29 cellular contexts compared by ENCODE assay signal in genomic region chr11:81059356-81059755, GRCh38.
"Had no signal": no experiment of that assay in that cellular context is flagged by ENCODE, and none has a peak within 500 bp of the region (broad histone marks: within the 10 kb centered on the region; RNA-seq: fewer than 3 reads in every experiment).

No MANE protein-coding gene starts in this region.

- H3K4me1 Mint-ChIP-seq: activated naive CD8-positive, alpha-beta T cell treated with anti-CD3 and anti-CD28 coated beads, Interleukin-2, amount 10 ng/mL, durations not matched to agents 7 days and 5 days; activated T-helper 17 cell treated with anti-CD3 and anti-CD28 coated beads, Interleukin-2, amount 50 U/mL, for 72 hours had no signal

- DNase-seq: activated CD4-positive, alpha-beta T cell treated with anti-CD3 and anti-CD28 coated beads for 4 hours; activated CD8-positive, alpha-beta T cell treated with anti-CD3 and anti-CD28 coated beads for 36 hours; activated effector memory CD4-positive, alpha-beta T cell treated with anti-CD3 and anti-CD28 coated beads, Interleukin-2, amount 50 U/mL, for 16 hours; activated naive CD4-positive, alpha-beta T cell; activated naive CD4-positive, alpha-beta T cell treated with anti-CD3 and anti-CD28 coated beads, Interleukin-2, amount 50 U/mL, for 16 hours; activated naive CD8-positive, alpha-beta T cell treated with anti-CD3 and anti-CD28 coated beads, Interleukin-2, amount 10 ng/mL, durations not matched to agents 7 days and 5 days; activated T-cell treated with anti-CD3 and anti-CD28 coated beads, Interleukin-2, amount 50 U/mL, for 1 hour; activated T-cell treated with anti-CD3 and anti-CD28 coated beads, Interleukin-2, amount 50 U/mL, for 72 hours; body of pancreas; MM.1S; MV-4-11; NCI-H1092; NCI-H1436 treated with DMSO at 0.1 percent for 48 hours; NCI-H1694 treated with DMSO at 0.1 percent for 48 hours; NCI-H2029; NCI-H510A; NCI-H526; NCI-H748 treated with DMSO at 0.1 percent for 48 hours; NK-92 treated with Interleukin-12 subunit alpha and Interleukin-12 subunit beta, amount 100 ng/mL, for 24 hours; SHP77 treated with DMSO at 0.1 percent for 48 hours; SK-N-SH had no signal

- H3K4me1 ChIP-seq: body of pancreas, breast epithelium, SJSA1 had no signal

- H3K27me3 ChIP-seq: body of pancreas, breast epithelium, SJSA1 had no signal

- ATAC-seq: activated CD4-positive, CD25-positive, alpha-beta regulatory T cell treated with anti-CD3 and anti-CD28 coated beads, Interleukin-2, amount 50 U/mL, for 24 hours; activated CD8-positive, alpha-beta T cell treated with anti-CD3 and anti-CD28 coated beads for 36 hours; activated T-cell treated with anti-CD3 and anti-CD28 coated beads, Interleukin-2, amount 50 U/mL, for 72 hours; activated T-helper 17 cell treated with anti-CD3 and anti-CD28 coated beads, Interleukin-2, amount 50 U/mL, for 72 hours; body of pancreas; Panc1 had no signal

- H3K27ac ChIP-seq: body of pancreas, breast epithelium, KMS-11, SJSA1 had no signal

- H3K4me3 ChIP-seq: body of pancreas, breast epithelium, SJSA1 had no signal

- H3K27ac Mint-ChIP-seq: activated CD8-positive, alpha-beta T cell treated with anti-CD3 and anti-CD28 coated beads for 36 hours; activated naive CD8-positive, alpha-beta T cell treated with anti-CD3 and anti-CD28 coated beads, Interleukin-2, amount 10 ng/mL, durations not matched to agents 7 days and 5 days; activated T-cell treated with anti-CD3 and anti-CD28 coated beads, Interleukin-2, amount 50 U/mL, for 72 hours; activated T-helper 17 cell treated with anti-CD3 and anti-CD28 coated beads, Interleukin-2, amount 50 U/mL, for 72 hours; T-helper 1 cell treated with Interleukin-12 subunit alpha and Interleukin-12 subunit beta and Interleukin-4 antibody, amounts not matched to agents 30 μg/mL and 1 μg/mL, for 36 hours; T-helper 2 cell treated with Interferon-gamma antibody and Interleukin-4, amounts not matched to agents 5 μg/mL and 100 μg/mL, for 36 hours had no signal

- H3K4me3 Mint-ChIP-seq: activated CD8-positive, alpha-beta T cell treated with anti-CD3 and anti-CD28 coated beads for 36 hours; activated naive CD8-positive, alpha-beta T cell treated with anti-CD3 and anti-CD28 coated beads, Interleukin-2, amount 10 ng/mL, durations not matched to agents 7 days and 5 days; activated T-cell treated with anti-CD3 and anti-CD28 coated beads, Interleukin-2, amount 50 U/mL, for 72 hours; activated T-helper 17 cell treated with anti-CD3 and anti-CD28 coated beads, Interleukin-2, amount 50 U/mL, for 72 hours; T-helper 1 cell treated with Interleukin-12 subunit alpha and Interleukin-12 subunit beta and Interleukin-4 antibody, amounts not matched to agents 30 μg/mL and 1 μg/mL, for 36 hours; T-helper 2 cell treated with Interferon-gamma antibody and Interleukin-4, amounts not matched to agents 5 μg/mL and 100 μg/mL, for 36 hours had no signal

- H3K9ac ChIP-seq: KMS-11, SK-N-SH had no signal

- H3K27me3 Mint-ChIP-seq: activated CD8-positive, alpha-beta T cell treated with anti-CD3 and anti-CD28 coated beads for 36 hours; activated naive CD8-positive, alpha-beta T cell treated with anti-CD3 and anti-CD28 coated beads, Interleukin-2, amount 10 ng/mL, durations not matched to agents 7 days and 5 days; activated T-helper 17 cell treated with anti-CD3 and anti-CD28 coated beads, Interleukin-2, amount 50 U/mL, for 72 hours had no signal

- H3K4me2 ChIP-seq: KMS-11, SK-N-SH had no signal

- H3K9me3 ChIP-seq: body of pancreas, breast epithelium, SJSA1, SK-N-SH had no signal

- H3K9me3 Mint-ChIP-seq: T-helper 1 cell treated with Interleukin-12 subunit alpha and Interleukin-12 subunit beta and Interleukin-4 antibody, amounts not matched to agents 30 μg/mL and 1 μg/mL, for 36 hours had no signal

- H3K36me3 ChIP-seq: breast epithelium, SJSA1 had no signal

- H3K36me3 Mint-ChIP-seq: activated naive CD8-positive, alpha-beta T cell treated with anti-CD3 and anti-CD28 coated beads, Interleukin-2, amount 10 ng/mL, durations not matched to agents 7 days and 5 days had no signal
